Comparison of ENCODE assay signal across 8 cellular contexts in the genomic region with DNA sequence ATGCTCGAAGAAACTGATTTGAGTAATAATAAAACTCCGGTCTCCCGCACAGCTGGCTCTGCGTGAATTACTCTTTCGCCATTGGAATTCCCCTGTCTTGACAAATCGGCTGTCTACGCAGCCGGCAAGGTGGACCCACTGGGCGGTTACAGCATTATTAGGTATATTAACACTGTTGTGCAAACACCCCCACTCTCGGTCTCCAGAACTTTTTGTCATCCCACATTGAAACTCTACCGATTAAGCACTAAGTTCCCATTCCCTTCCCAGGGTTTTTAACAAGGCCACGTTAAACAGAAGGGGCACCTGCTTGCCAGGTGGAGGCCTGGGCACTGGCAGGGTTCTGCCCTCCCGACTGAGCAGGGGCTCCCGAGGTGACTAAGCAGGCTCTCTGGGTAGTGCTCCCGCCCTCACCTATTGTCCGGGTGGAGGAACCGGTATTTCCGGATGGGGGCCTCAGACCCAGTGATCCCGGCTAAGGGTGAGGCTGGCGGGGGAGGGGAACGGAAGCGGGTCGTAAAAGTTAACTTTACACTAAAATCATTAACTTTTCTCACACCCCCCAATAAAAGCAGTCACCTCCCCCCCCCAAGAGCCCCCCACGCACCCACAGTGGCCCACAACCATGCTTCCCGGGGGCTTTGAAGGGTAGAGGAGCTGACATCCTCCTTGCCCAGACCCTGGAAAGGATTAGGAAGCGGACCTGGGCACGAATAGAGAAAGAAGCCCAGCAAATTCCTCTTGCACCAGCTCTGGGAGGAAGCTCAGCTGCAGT. TPM values are rescaled to one million over a fixed set of nuclear protein-coding genes. Genes with fewer than 3 reads are reported as not detected.
A peak's percentile ranks its signal among the peaks of the same experiment; 100 is the strongest.
DNase-seq lines count a peak whose midpoint lies in the region; ATAC-seq, FAIRE-seq and TF ChIP-seq lines count a peak whose summit lies in the region.

No MANE protein-coding gene starts in this region.

- intact Hi-C loops in IMR-90 (cut with micrococcal nuclease) (loop anchor here (5.0 kb wide), 2 partner anchors 57 to 83 kb away; a partner anchor contains a TSS), pancreas (cut with DNase I) (no loop called here)

- 0 out of 2 replicates have a peak, but pooled peaks cover 3% of the 10 kb centered on the region for H3K4me1 ChIP-seq in IMR-90 (ENCODE audit: control insufficient read depth, insufficient read depth, low read length)
- peaks cover 7% of the 10 kb centered on the region for H3K4me1 ChIP-seq in cardiac muscle cell (ENCODE audit: low read depth)
- peaks cover 4 to 8% (median 5%) of the 10 kb centered on the region in 3 donors for H3K4me1 ChIP-seq in pancreas

- H4K8ac ChIP-seq in IMR-90 (ENCODE audit: low read depth in 2 of 2, low read length in 2 of 2) = peak overlapping the region in 1 of 2 experiments; percentile 29; a peak in 2 of 4 replicates

- H2BK20ac ChIP-seq in IMR-90 (ENCODE audit: low read depth, low read length) = no peak overlapping the region

- H3K27ac ChIP-seq in IMR-90 (ENCODE audit: insufficient read depth, low read length) (no peak overlapping the region), cardiac muscle cell (no peak overlapping the region), pancreas (peak overlapping the region; percentile 95 to 99 (median 98))

- peak overlapping the region; percentile 57 for H2AK5ac ChIP-seq in IMR-90 (ENCODE audit: low read depth, low read length)

- peak overlapping the region; percentile 4; the same call in 1 of the 2 replicates for H3K4ac ChIP-seq in IMR-90 (ENCODE audit: low read depth, low read length)

- H3K4me2 ChIP-seq in IMR-90 (ENCODE audit: low read depth, low read length) = peak overlapping the region; percentile 61

- peak overlapping the region; percentile 14; the same call in 1 of the 2 replicates for H4K91ac ChIP-seq in IMR-90 (ENCODE audit: insufficient read depth, low read depth, low read length)

- POLR2A ChIA-PET in IMR-90 (lab: Charles Lee; ENCODE audit: unreplicated experiment) = no interaction called here

- no peaks in the 10 kb centered on the region for H3K9me3 ChIP-seq in IMR-90 (ENCODE audit: control insufficient read depth, insufficient read depth, low read length)
- H3K9me3 ChIP-seq in cardiac muscle cell (ENCODE audit: low read depth) = no peaks in the 10 kb centered on the region
- H3K9me3 ChIP-seq in pancreas = no peaks in the 10 kb centered on the region

- H3K27me3 ChIP-seq in IMR-90 (ENCODE audit: control insufficient read depth, insufficient read depth, low read length) = no peaks in the 10 kb centered on the region
- peaks cover 34% of the 10 kb centered on the region for H3K27me3 ChIP-seq in cardiac muscle cell
- no peaks in the 10 kb centered on the region for H3K27me3 ChIP-seq in pancreas

- CTCF ChIA-PET in IMR-90 (lab: Yijun Ruan, JAX) = interaction anchor here (0.8 to 1.8 kb wide), 2 partner anchors 73 to 595 kb away, joined by 3 to 6 read pairs; no protein-coding TSS in a partner anchor

- H3K9me1 ChIP-seq in IMR-90 (ENCODE audit: insufficient read depth, low read length) = peaks cover 5% of the 10 kb centered on the region

- no peak overlapping the region for H3K14ac ChIP-seq in IMR-90 (replicated peaks; ENCODE audit: low read depth, low read length)

- peak; percentile 34 for DNase-seq in EL
- no peak for DNase-seq in IMR-90
- DNase-seq in activated CD4-positive, alpha-beta T cell treated with anti-CD3 and anti-CD28 coated beads, Interleukin-2, amount 50 U/mL, for 48 hours = peak; percentile 15 to 21
- DNase-seq in cardiac muscle cell (ENCODE audit: low read depth in 1 of 2, low spot score in 1 of 2) = peak in 1 of 2 donors; percentile 24
- DNase-seq in pancreas = peak; percentile 89 to 96 (median 95)
- DNase-seq in MV-4-11 (lab: John Stamatoyannopoulos, UW) = no peak
- no peak for DNase-seq in activated effector memory CD4-positive, alpha-beta T cell treated with anti-CD3 and anti-CD28 coated beads, Interleukin-2, amount 50 U/mL, for 16 hours
- no peak for DNase-seq in NCI-H82 treated with DMSO at 0.1 percent for 48 hours (lab: John Stamatoyannopoulos, UW; ENCODE audit: unreplicated experiment)

- TF ChIP-seq CTCF in IMR-90 (conservative IDR thresholded peaks at IDR 0.05; ENCODE audit: low read depth, low read length) (no peak), cardiac muscle cell (IDR thresholded peaks at IDR 0.05; ENCODE audit: low read depth, low read length) (no peak), pancreas (IDR thresholded peaks at IDR 0.05) (no peak)

- no peak for TF ChIP-seq RAD21 in IMR-90 (IDR thresholded peaks at IDR 0.05; ENCODE audit: low read length)

- H3K4me3 ChIP-seq in IMR-90 (ENCODE audit: insufficient read depth, low read depth, low read length) (peak overlapping the region; percentile 78), cardiac muscle cell (peak overlapping the region; percentile 56), pancreas (peak overlapping the region; percentile 84 to 94 (median 88))

- no peak for TF ChIP-seq POLR2A in IMR-90 (IDR thresholded peaks at IDR 0.05; ENCODE audit: low read depth, low read length)

- dilution Hi-C loops in IMR-90 (cut with HindIII; ENCODE audit: low sequenced_read_pairs, unreplicated experiment) = no loop called here

- H4K20me1 ChIP-seq in IMR-90 (ENCODE audit: insufficient read depth, low read length) = no peaks in the 10 kb centered on the region

- H2BK15ac ChIP-seq in IMR-90 (ENCODE audit: low read depth, low read length) = no peak overlapping the region; the same call in 2 of the 3 replicates

- ATAC-seq in IMR-90 (ENCODE audit: low read depth) (no peak; the same call in 1 of the 2 replicates), pancreas (peak; percentile 87 to 94 (median 90))

- WGBS in IMR-90 (ENCODE audit: extremely low coverage in 2 of 2, insufficient read length in 1 of 2), 2 experiments = 77% methylated on average over 3 of the region's 27 CpGs; no CpG with 5 or more reads in 1 of the 2 experiments
- 7 to 8% methylated on average over 26 to 27 of the region's 27 CpGs for WGBS in pancreas, 2 donors

- no peak for FAIRE-seq in pancreas (lab: Jason Lieb, UNC)

- H2AK9ac ChIP-seq in IMR-90 (replicated peaks; ENCODE audit: low read depth, low read length, poor library complexity) = peak overlapping the region; percentile 52

- no peak overlapping the region for H4K5ac ChIP-seq in IMR-90 (ENCODE audit: low read depth, low read length)

- no peak overlapping the region for H3K18ac ChIP-seq in IMR-90 (ENCODE audit: low read depth, low read length)

- H2BK5ac ChIP-seq in IMR-90 (ENCODE audit: low read depth, low read length, poor library complexity, severe bottlenecking) = no peak overlapping the region

- BruUV-seq in IMR-90 (replicated peaks; lab: Mats Ljungman, UMichigan) = no TSS peak

- no peak overlapping the region for H3K56ac ChIP-seq in IMR-90 (ENCODE audit: extremely low read depth, insufficient read depth, low read length)

- 0 out of 2 replicates have a peak overlapping the region, but pooled peaks have one; percentile 2 for H3K23ac ChIP-seq in IMR-90 (ENCODE audit: low read depth, low read length)

- peaks cover 5 to 10% of the 10 kb centered on the region in 2 experiments; a peak in 2 of 4 replicates for H3K79me1 ChIP-seq in IMR-90 (ENCODE audit: low read depth in 1 of 2, low read length in 2 of 2)

- in situ Hi-C loops in IMR-90 (cut with MboI; ENCODE audit: low sequenced_read_pairs) = no loop called here

- H3K9ac ChIP-seq in IMR-90 (ENCODE audit: low read depth, low read length) = no peak overlapping the region

- peak overlapping the region; percentile 94 for H2AFZ ChIP-seq in IMR-90 (replicated peaks; ENCODE audit: low read length, poor library complexity)

- H3K36me3 ChIP-seq in IMR-90 (ENCODE audit: control insufficient read depth, insufficient read depth, low read length) (no peaks in the 10 kb centered on the region), cardiac muscle cell (no peaks in the 10 kb centered on the region), pancreas (no peaks in the 10 kb centered on the region)

- H2BK120ac ChIP-seq in IMR-90 (ENCODE audit: low read depth, low read length) = peak overlapping the region; percentile 9

TF ChIP-seq in IMR-90, 13 proteins besides CTCF, POLR2A, EP300 and RAD21:
- TF ChIP-seq FOS (IDR thresholded peaks at IDR 0.05; ENCODE audit: low read depth, low read length) = no peak

RNA-seq across cellular contexts. Expression of a gene that starts 53.5 kb away (rescaled TPM):
- total RNA-seq in IMR-90 (2012; rRNA removed) = 49.3 and 53.6 TPM in 2 replicates
- polyA plus RNA-seq in IMR-90 (2012; rRNA removed) = 38.3 and 40.2 TPM in 2 replicates
- polyA plus RNA-seq in IMR-90 (2012; cell fraction: cytosol; rRNA removed) = 19.5 and 21.8 TPM in 2 replicates
- 40.5 and 57.5 TPM in 2 replicates for polyA plus RNA-seq in IMR-90 (2012; cell fraction: nucleus; rRNA removed; ENCODE audit: low replicate concordance)
- total RNA-seq in cardiac muscle cell = 81.3 and 102 TPM in 2 replicates
- 69.3 and 105 TPM in 2 replicates for polyA plus RNA-seq in cardiac muscle cell
- 10 to 100 TPM; 29.1 to 70.3 (median 33.4) TPM for total RNA-seq in pancreas
- polyA plus RNA-seq in pancreas = 10 to 100 TPM; 24.1 to 29.8 TPM

Comparison
In these comparisons a context has a peak if more than half of its experiments do, and no peak if none do; other contexts are left out.
1. DNase-seq: peak in EL (single experiment), activated CD4-positive, alpha-beta T cell treated with anti-CD3 and anti-CD28 coated beads, Interleukin-2, amount 50 U/mL, for 48 hours (2 of 2) and pancreas (6 of 6); none in IMR-90 (single experiment), MV-4-11 (single experiment), activated effector memory CD4-positive, alpha-beta T cell treated with anti-CD3 and anti-CD28 coated beads, Interleukin-2, amount 50 U/mL, for 16 hours (single experiment) and NCI-H82 treated with DMSO at 0.1 percent for 48 hours (single experiment).
2. H3K27ac ChIP-seq: peak in pancreas (4 of 4); none in IMR-90 (single experiment) and cardiac muscle cell (single experiment).
3. Peak in every context shown above with its lines, with median percentiles within 50 percentile points of each other: H3K4me3 ChIP-seq.